8 cellular contexts compared by ENCODE assay signal in genomic region chr19:47190167-47190727, GRCh38. TPM values are rescaled to one million over a fixed set of nuclear protein-coding genes. Genes with fewer than 3 reads are reported as not detected.
A peak's percentile ranks its signal among the peaks of the same experiment; 100 is the strongest.
DNase-seq lines count a peak whose midpoint lies in the region; ATAC-seq and TF ChIP-seq lines count a peak whose summit lies in the region.

No MANE protein-coding gene starts in this region.

- H3K27me3 ChIP-seq in GM23248 (replicated peaks; ENCODE audit: insufficient read depth) (no peaks in the 10 kb centered on the region), right lobe of liver (no peaks in the 10 kb centered on the region)

- peaks cover 51% of the 10 kb centered on the region for H3K79me2 ChIP-seq in GM23248 (ENCODE audit: insufficient read depth)

- H3K27ac ChIP-seq in GM23248 = peak overlapping the region; percentile 68
- peak overlapping the region; percentile 77 for H3K27ac ChIP-seq in caudate nucleus (ENCODE audit: low read depth, low read length)
- peak overlapping the region in 2 of 3 donors; percentile 15 to 26 for H3K27ac ChIP-seq in right lobe of liver

- H2AFZ ChIP-seq in GM23248 = no peak overlapping the region

- no peak for TF ChIP-seq POLR2A in right lobe of liver (IDR thresholded peaks at IDR 0.05)

- no peaks in the 10 kb centered on the region for H3K9me2 ChIP-seq in GM23248 (ENCODE audit: insufficient read depth)

- TF ChIP-seq CTCF in right lobe of liver (IDR thresholded peaks at IDR 0.05) = no peak

- DNase-seq in GM23248 (peak; percentile 84), caudate nucleus (lab: John Stamatoyannopoulos, UW) (peak in 49 of 61 donors; percentile 2 to 89 (median 24)), right lobe of liver (peak; percentile 35 to 56 (median 54)), GM19238 (ENCODE audit: insufficient read length, low spot score) (no peak)
- peak; percentile 71 for DNase-seq in stimulated activated CD4-positive, alpha-beta T cell treated with anti-CD3 and anti-CD28 coated beads, Interleukin-4, amount 100 ng/mL, for 1 hour

- 13 to 19% methylated on average over 12 of the region's 12 CpGs for WGBS in GM23248 (ENCODE audit: low coverage in 1 of 2, low lambda C conversion rate in 2 of 2, missing lambda C conversion rate in 2 of 2), 2 experiments
- WGBS in right lobe of liver (ENCODE audit: insufficient coverage, low coverage, low lambda C conversion rate, missing lambda C conversion rate) = 32% methylated on average over 4 of the region's 12 CpGs

- peak overlapping the region; percentile 47 for H3K4me2 ChIP-seq in GM23248 (ENCODE audit: unreplicated experiment)

- peaks cover 23% of the 10 kb centered on the region for H3F3A ChIP-seq in GM23248 (ENCODE audit: insufficient read depth)

- intact Hi-C loops in right lobe of liver (cut with DNase I) = no loop called here

- no peaks in the 10 kb centered on the region for H4K20me1 ChIP-seq in GM23248 (ENCODE audit: insufficient read depth)

- ATAC-seq in activated CD4-positive, CD25-positive, alpha-beta regulatory T cell treated with anti-CD3 and anti-CD28 coated beads, Interleukin-2, amount 50 U/mL, for 24 hours = peak; percentile 75 to 78
- ATAC-seq in right lobe of liver (peak; percentile 43 to 71 (median 53)), GM18858 (IDR thresholded peaks at IDR 0.05; ENCODE audit: unreplicated experiment) (no peak), HG02870 (IDR thresholded peaks at IDR 0.05; ENCODE audit: unreplicated experiment) (no peak)

- H3K9me3 ChIP-seq in GM23248 (ENCODE audit: low read depth) (no peaks in the 10 kb centered on the region), right lobe of liver (no peaks in the 10 kb centered on the region)

- in situ Hi-C loops in GM23248 (cut with MboI) = no loop called here

- H3K4me1 ChIP-seq in GM23248 (ENCODE audit: insufficient read depth) (peaks cover 19% of the 10 kb centered on the region), right lobe of liver (peaks cover 0 to 24% (median 10%) of the 10 kb centered on the region in 4 donors)

- peak overlapping the region; percentile 4; the same call in 1 of the 2 replicates for H3K4me3 ChIP-seq in GM23248
- H3K4me3 ChIP-seq in right lobe of liver = no peak overlapping the region

- peak overlapping the region; percentile 52 for H3K9ac ChIP-seq in GM23248

- H3K36me3 ChIP-seq in GM23248 (ENCODE audit: low read depth) = no peaks in the 10 kb centered on the region; the same call in 1 of the 2 replicates
- H3K36me3 ChIP-seq in right lobe of liver = no peaks in the 10 kb centered on the region

RNA-seq across cellular contexts. Expression of gene BBC3, which starts 40.8 kb away (rescaled TPM):
- 11.9 and 14.6 TPM in 2 replicates for total RNA-seq in GM23248 (2014; rRNA removed; shearing (Covaris generic))
- 6.2 and 6.3 TPM in 2 replicates for polyA plus RNA-seq in GM23248 (2016; fragmentation: Nextera tagmentation; extraction: Ambion mirVana)
- total RNA-seq in right lobe of liver = 1 to 10 TPM; 1.8 to 8.0 (median 3.1) TPM

RNA-seq across cellular contexts. Expression of gene SAE1, which starts 59.6 kb away (rescaled TPM):
- 132 and 177 TPM in 2 replicates for total RNA-seq in GM23248 (2014; rRNA removed; shearing (Covaris generic))
- 143 and 154 TPM in 2 replicates for polyA plus RNA-seq in GM23248 (2016; fragmentation: Nextera tagmentation; extraction: Ambion mirVana)
- 10 to 100 TPM; 18.8 to 33.2 (median 26.7) TPM for total RNA-seq in right lobe of liver

Comparison
In these comparisons a context has a peak if more than half of its experiments do, and no peak if none do; other contexts are left out.
1. H3K27ac ChIP-seq: peak in every context shown above with its lines; median percentile 77 in caudate nucleus; 68 in GM23248; 20 in right lobe of liver.
2. ATAC-seq: peak in activated CD4-positive, CD25-positive, alpha-beta regulatory T cell treated with anti-CD3 and anti-CD28 coated beads, Interleukin-2, amount 50 U/mL, for 24 hours (2 of 2) and right lobe of liver (4 of 4); none in GM18858 (single experiment) and HG02870 (single experiment).